ENCODE assay signal across 14 cellular contexts in genomic region chr13:45369116-45369515, GRCh38. TPM values are rescaled to one million over a fixed set of nuclear protein-coding genes. Genes with fewer than 3 reads are reported as not detected.
DNase-seq lines count a peak whose midpoint lies in the region; ATAC-seq lines count a peak whose summit lies in the region.
"Had no signal": no experiment of that assay in that cellular context is flagged by ENCODE, and none has a peak within 500 bp of the region (broad histone marks: within the 10 kb centered on the region; RNA-seq: fewer than 3 reads in every experiment).

No MANE protein-coding gene starts in this region.

- DNase-seq in activated naive CD8-positive, alpha-beta T cell treated with anti-CD3 and anti-CD28 coated beads for 36 hours, result no peak
- DNase-seq in activated CD4-positive, alpha-beta memory T cell treated with anti-CD3 and anti-CD28 coated beads, Interleukin-2, amount 10 ng/mL, durations not matched to agents 7 days and 5 days, result no peak
- DNase-seq in head of caudate nucleus, result peak in 29 of 42 donors; percentile 5 to 86 (median 37)
- no peak for DNase-seq in Right ventricle myocardium superior
- no peak for DNase-seq in DMS53 (lab: John Stamatoyannopoulos, UW)
- no peak for DNase-seq in NCI-H2029 treated with DMSO at 0.1 percent for 48 hours (lab: John Stamatoyannopoulos, UW)
- DNase-seq: central memory CD4-positive, alpha-beta T cell; left cardiac atrium; NCI-H146; RPMI8226; sigmoid colon; stimulated activated CD4-positive, alpha-beta T cell treated with anti-CD3 and anti-CD28 coated beads, Interleukin-1b, Interleukin-23, amount 100 ng/mL, for 48 hours had no signal

- H3K36me3 Mint-ChIP-seq in activated naive CD8-positive, alpha-beta T cell, result peaks cover 7% of the 10 kb centered on the region
- H3K36me3 Mint-ChIP-seq in activated naive CD8-positive, alpha-beta T cell treated with anti-CD3 and anti-CD28 coated beads for 36 hours, result peaks cover 12% of the 10 kb centered on the region
- peaks cover 31% of the 10 kb centered on the region for H3K36me3 Mint-ChIP-seq in activated CD4-positive, alpha-beta memory T cell treated with anti-CD3 and anti-CD28 coated beads, Interleukin-2, amount 10 ng/mL, durations not matched to agents 7 days and 5 days (ENCODE audit: low read depth)
- H3K36me3 Mint-ChIP-seq in stimulated activated memory B cell treated with anti-CD40 and anti-IgM and Interleukin-4, amounts not matched to agents 10 μg/mL and 1 μg/mL and 100 μg/mL, for 72 hours, result peaks cover 22% of the 10 kb centered on the region

- H3K27me3 Mint-ChIP-seq in activated naive CD8-positive, alpha-beta T cell, result no peaks in the 10 kb centered on the region
- no peaks in the 10 kb centered on the region for H3K27me3 Mint-ChIP-seq in activated naive CD8-positive, alpha-beta T cell treated with anti-CD3 and anti-CD28 coated beads for 36 hours
- no peaks in the 10 kb centered on the region for H3K27me3 Mint-ChIP-seq in activated CD4-positive, alpha-beta memory T cell treated with anti-CD3 and anti-CD28 coated beads, Interleukin-2, amount 10 ng/mL, durations not matched to agents 7 days and 5 days
- no peaks in the 10 kb centered on the region for H3K27me3 Mint-ChIP-seq in stimulated activated memory B cell treated with anti-CD40 and anti-IgM and Interleukin-4, amounts not matched to agents 10 μg/mL and 1 μg/mL and 100 μg/mL, for 72 hours

- peaks cover 51% of the 10 kb centered on the region for H3K4me1 Mint-ChIP-seq in activated naive CD8-positive, alpha-beta T cell (ENCODE audit: low read depth)
- H3K4me1 Mint-ChIP-seq in activated naive CD8-positive, alpha-beta T cell treated with anti-CD3 and anti-CD28 coated beads for 36 hours, result peaks cover 40% of the 10 kb centered on the region
- H3K4me1 Mint-ChIP-seq in activated CD4-positive, alpha-beta memory T cell treated with anti-CD3 and anti-CD28 coated beads, Interleukin-2, amount 10 ng/mL, durations not matched to agents 7 days and 5 days, result peaks cover 48% of the 10 kb centered on the region
- H3K4me1 Mint-ChIP-seq in stimulated activated memory B cell treated with anti-CD40 and anti-IgM and Interleukin-4, amounts not matched to agents 10 μg/mL and 1 μg/mL and 100 μg/mL, for 72 hours, result peaks cover 30% of the 10 kb centered on the region

- ATAC-seq in stimulated activated memory B cell treated with anti-CD40 and anti-IgM and Interleukin-4, amounts not matched to agents 10 μg/mL and 1 μg/mL and 100 μg/mL, for 72 hours, result no peak
- no peak for ATAC-seq in Right ventricle myocardium superior (ENCODE audit: poor library complexity)
- ATAC-seq: left cardiac atrium had no signal

- H3K9me3 Mint-ChIP-seq in activated naive CD8-positive, alpha-beta T cell (ENCODE audit: low read depth), result no peaks in the 10 kb centered on the region
- H3K9me3 Mint-ChIP-seq in activated naive CD8-positive, alpha-beta T cell treated with anti-CD3 and anti-CD28 coated beads for 36 hours, result peaks cover under 1% of the 10 kb centered on the region
- H3K9me3 Mint-ChIP-seq in activated CD4-positive, alpha-beta memory T cell treated with anti-CD3 and anti-CD28 coated beads, Interleukin-2, amount 10 ng/mL, durations not matched to agents 7 days and 5 days, result no peaks in the 10 kb centered on the region
- H3K9me3 Mint-ChIP-seq in stimulated activated memory B cell treated with anti-CD40 and anti-IgM and Interleukin-4, amounts not matched to agents 10 μg/mL and 1 μg/mL and 100 μg/mL, for 72 hours, result peaks cover under 1% of the 10 kb centered on the region

- intact Hi-C loops in head of caudate nucleus (cut with DNase I), result no loop called here
- intact Hi-C loops in Right ventricle myocardium superior (cut with DNase I), result no loop called here

- CTCF ChIA-PET in activated CD4-positive, alpha-beta memory T cell treated with anti-CD3 and anti-CD28 coated beads, Interleukin-2, amount 10 ng/mL, durations not matched to agents 7 days and 5 days (lab: Charles Lee), result interaction anchor here (0.7 to 6.8 kb wide), 10 partner anchors 12 to 141 kb away, joined by 3 to 78 read pairs (median 4); partner anchors contain the start of genes SLC25A30 and TPT1

- peak overlapping the region; percentile 82 for H3K27ac Mint-ChIP-seq in activated naive CD8-positive, alpha-beta T cell
- no peak overlapping the region for H3K27ac Mint-ChIP-seq in activated naive CD8-positive, alpha-beta T cell treated with anti-CD3 and anti-CD28 coated beads for 36 hours
- H3K27ac Mint-ChIP-seq in activated CD4-positive, alpha-beta memory T cell treated with anti-CD3 and anti-CD28 coated beads, Interleukin-2, amount 10 ng/mL, durations not matched to agents 7 days and 5 days, result peak overlapping the region; percentile 33
- H3K27ac Mint-ChIP-seq in stimulated activated memory B cell treated with anti-CD40 and anti-IgM and Interleukin-4, amounts not matched to agents 10 μg/mL and 1 μg/mL and 100 μg/mL, for 72 hours, result peak overlapping the region; percentile 82

- H3K4me3 Mint-ChIP-seq in activated naive CD8-positive, alpha-beta T cell, result no peak overlapping the region
- H3K4me3 Mint-ChIP-seq in activated naive CD8-positive, alpha-beta T cell treated with anti-CD3 and anti-CD28 coated beads for 36 hours, result no peak overlapping the region
- no peak overlapping the region for H3K4me3 Mint-ChIP-seq in activated CD4-positive, alpha-beta memory T cell treated with anti-CD3 and anti-CD28 coated beads, Interleukin-2, amount 10 ng/mL, durations not matched to agents 7 days and 5 days
- H3K4me3 Mint-ChIP-seq in stimulated activated memory B cell treated with anti-CD40 and anti-IgM and Interleukin-4, amounts not matched to agents 10 μg/mL and 1 μg/mL and 100 μg/mL, for 72 hours, result no peak overlapping the region

- POLR2A ChIA-PET in activated CD4-positive, alpha-beta memory T cell treated with anti-CD3 and anti-CD28 coated beads, Interleukin-2, amount 10 ng/mL, durations not matched to agents 7 days and 5 days (lab: Charles Lee), result interaction anchor here (0.9 to 5.9 kb wide), 3 partner anchors 26 to 48 kb away, joined by 3 to 81 read pairs (median 18); partner anchors contain the start of gene TPT1

RNA-seq across cellular contexts. Expression of gene TPT1, which starts 28.1 kb away (rescaled TPM):
- 1,000 to 10,000 TPM; 3,217 to 3,223 TPM for total RNA-seq in activated naive CD8-positive, alpha-beta T cell treated with anti-CD3 and anti-CD28 coated beads for 36 hours
- 1,000 to 10,000 TPM; 4,462 to 4,505 TPM for total RNA-seq in activated CD4-positive, alpha-beta memory T cell treated with anti-CD3 and anti-CD28 coated beads, Interleukin-2, amount 10 ng/mL, durations not matched to agents 7 days and 5 days
- 4,220 TPM for total RNA-seq in Right ventricle myocardium superior

RNA-seq across cellular contexts. Expression of gene SLC25A30, which starts 49.1 kb away (rescaled TPM):
- total RNA-seq in activated naive CD8-positive, alpha-beta T cell treated with anti-CD3 and anti-CD28 coated beads for 36 hours, result 10 to 100 TPM; 21.7 to 22.0 TPM
- 10 to 100 TPM; 17.5 to 17.6 TPM for total RNA-seq in activated CD4-positive, alpha-beta memory T cell treated with anti-CD3 and anti-CD28 coated beads, Interleukin-2, amount 10 ng/mL, durations not matched to agents 7 days and 5 days
- total RNA-seq in Right ventricle myocardium superior, result 142 TPM

Comparison
In these comparisons a context has a peak if more than half of its experiments do, and no peak if none do; other contexts are left out.
1. DNase-seq: peak in head of caudate nucleus (29 of 42); none in activated naive CD8-positive, alpha-beta T cell treated with anti-CD3 and anti-CD28 coated beads for 36 hours (single experiment), activated CD4-positive, alpha-beta memory T cell treated with anti-CD3 and anti-CD28 coated beads, Interleukin-2, amount 10 ng/mL, durations not matched to agents 7 days and 5 days (single experiment), Right ventricle myocardium superior (single experiment), DMS53 (single experiment) and NCI-H2029 treated with DMSO at 0.1 percent for 48 hours (single experiment).